1 cellular context compared by ENCODE assay signal in the genomic region with DNA sequence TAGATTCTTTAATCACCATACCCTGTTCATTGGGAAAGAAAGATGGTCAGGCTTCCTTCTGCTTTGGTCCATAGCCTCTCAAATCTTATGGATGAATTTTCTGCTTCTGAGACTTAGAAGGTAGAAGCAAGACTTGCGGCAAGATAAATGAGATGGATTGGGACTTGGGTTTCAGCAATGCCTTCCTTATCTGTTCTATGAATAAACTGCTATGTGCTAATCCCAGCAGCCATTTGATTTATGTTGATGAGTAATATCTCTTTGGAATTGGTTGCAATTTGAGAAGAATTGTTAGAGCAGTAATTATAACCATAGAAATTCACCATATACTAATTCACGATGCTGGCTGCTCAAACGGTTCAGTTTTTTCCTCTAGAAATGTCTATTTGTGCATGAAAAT.
TF ChIP-seq lines count a peak whose summit lies in the region.

No MANE protein-coding gene starts in this region.

TF ChIP-seq in IMR-90, 13 proteins besides CTCF, POLR2A, EP300 and RAD21:
- TF ChIP-seq CEBPB (IDR thresholded peaks at IDR 0.05; ENCODE audit: low read depth, low read length) (peak; percentile 29; the same call in 1 of the 2 replicates), MAZ (IDR thresholded peaks at IDR 0.05; ENCODE audit: borderline replicate concordance, low read depth, low read length) (no peak)
